Comparison of ENCODE assay signal across 13 cellular contexts in genomic region chr12:14621821-14622220, GRCh38. TPM values are rescaled to one million over a fixed set of nuclear protein-coding genes. Genes with fewer than 3 reads are reported as not detected.
A peak's percentile ranks its signal among the peaks of the same experiment; 100 is the strongest.
DNase-seq lines count a peak whose midpoint lies in the region; ATAC-seq lines count a peak whose summit lies in the region.
"Had no signal": no experiment of that assay in that cellular context is flagged by ENCODE, and none has a peak within 500 bp of the region (broad histone marks: within the 10 kb centered on the region; RNA-seq: fewer than 3 reads in every experiment).

No MANE protein-coding gene starts in this region.

- H3K9ac ChIP-seq in mesendoderm (ENCODE audit: low read length), result no peak overlapping the region

- no peaks in the 10 kb centered on the region for H3K27me3 Mint-ChIP-seq in memory B cell

- no peak overlapping the region for H4K8ac ChIP-seq in mesendoderm (ENCODE audit: low read depth, low read length)

- no peak overlapping the region for H2BK15ac ChIP-seq in mesendoderm (replicated peaks; ENCODE audit: low read depth)

- H3K4me3 Mint-ChIP-seq in memory B cell, result peak overlapping the region; percentile 32
- H3K4me3 Mint-ChIP-seq: central memory CD8-positive, alpha-beta T cell; T-helper 2 cell treated with Interferon-gamma antibody and Interleukin-4, amounts not matched to agents 5 μg/mL and 100 μg/mL, for 36 hours had no signal

- DNase-seq in memory B cell (ENCODE audit: low spot score in 2 of 2), result peak in 1 of 2 donors; percentile 33
- no peak for DNase-seq in H7
- DNase-seq in mesendoderm, result no peak
- DNase-seq in NCI-H2227 (lab: John Stamatoyannopoulos, UW; ENCODE audit: unreplicated experiment), result no peak
- DNase-seq in activated CD4-positive, alpha-beta T cell treated with anti-CD3 and anti-CD28 coated beads, Interleukin-2, amount 50 U/mL, for 48 hours, result no peak
- DNase-seq: EL, substantia nigra had no signal

- peaks cover 1% of the 10 kb centered on the region for H3K36me3 Mint-ChIP-seq in memory B cell

- H3K56ac ChIP-seq in mesendoderm (ENCODE audit: low read length), result no peak overlapping the region

- peaks cover 1% of the 10 kb centered on the region for H3K9me3 Mint-ChIP-seq in memory B cell
- H3K9me3 Mint-ChIP-seq: activated T-helper 2 cell treated with anti-CD3 and anti-CD28 coated beads, Interferon-gamma antibody, Interleukin-2, Interleukin-4, amounts not matched to agents 10 μg/mL and 5 μg/mL and 100 μg/mL, durations not matched to agents 14 hours and 24 hours and 36 hours; central memory CD8-positive, alpha-beta T cell; T-helper 2 cell treated with Interferon-gamma antibody and Interleukin-4, amounts not matched to agents 5 μg/mL and 100 μg/mL, for 36 hours had no signal

- no peak overlapping the region for H3K18ac ChIP-seq in mesendoderm (ENCODE audit: low read length)

- WGBS in mesendoderm (ENCODE audit: extremely low coverage, insufficient coverage, low lambda C conversion rate), result no CpG with 5 or more reads among the region's 3 CpGs

- peak; percentile 81 for ATAC-seq in GM18907 (IDR thresholded peaks at IDR 0.05; ENCODE audit: unreplicated experiment)
- peak; percentile 62 for ATAC-seq in GM21825 (IDR thresholded peaks at IDR 0.05; ENCODE audit: unreplicated experiment)
- ATAC-seq in HG03442 (IDR thresholded peaks at IDR 0.05; ENCODE audit: unreplicated experiment), result peak; percentile 88
- ATAC-seq in memory B cell (ENCODE audit: low read depth), result peak; percentile 96

- no peaks in the 10 kb centered on the region for H3K36me3 ChIP-seq in H7 (replicated peaks; ENCODE audit: control insufficient read depth, insufficient read depth, low read length)
- H3K36me3 ChIP-seq in mesendoderm (ENCODE audit: control insufficient read depth, insufficient read depth, low read length), result no peaks in the 10 kb centered on the region

- H2BK5ac ChIP-seq in mesendoderm (ENCODE audit: low read length), result no peak overlapping the region

- no peak overlapping the region for H3K4me2 ChIP-seq in mesendoderm (ENCODE audit: low read length)

- no peaks in the 10 kb centered on the region for H3K79me2 ChIP-seq in mesendoderm (ENCODE audit: control insufficient read depth, insufficient read depth, low read length)

- H3K27ac ChIP-seq in mesendoderm (ENCODE audit: low read depth, low read length), result no peak overlapping the region

- no peak overlapping the region for H3K4ac ChIP-seq in mesendoderm (ENCODE audit: low read depth, low read length)

- H3K27me3 ChIP-seq in H7 (ENCODE audit: control insufficient read depth, insufficient read depth, low read length) (no peaks in the 10 kb centered on the region), mesendoderm (ENCODE audit: insufficient read depth, low read length, poor library complexity) (no peaks in the 10 kb centered on the region)

- H2BK120ac ChIP-seq in mesendoderm (ENCODE audit: low read depth, low read length), result no peak overlapping the region

- no peak overlapping the region for H3K4me3 ChIP-seq in H7 (ENCODE audit: insufficient read depth, low read depth, low read length)
- no peak overlapping the region for H3K4me3 ChIP-seq in mesendoderm (ENCODE audit: low read length)

- no peaks in the 10 kb centered on the region for H3K79me1 ChIP-seq in mesendoderm (ENCODE audit: low read length)

- peak overlapping the region; percentile 87 for H3K27ac Mint-ChIP-seq in memory B cell
- H3K27ac Mint-ChIP-seq: activated T-helper 2 cell treated with anti-CD3 and anti-CD28 coated beads, Interferon-gamma antibody, Interleukin-2, Interleukin-4, amounts not matched to agents 10 μg/mL and 5 μg/mL and 100 μg/mL, durations not matched to agents 14 hours and 24 hours and 36 hours; T-helper 2 cell treated with Interferon-gamma antibody and Interleukin-4, amounts not matched to agents 5 μg/mL and 100 μg/mL, for 36 hours had no signal

- no peaks in the 10 kb centered on the region for H3K4me1 ChIP-seq in mesendoderm (ENCODE audit: control insufficient read depth, low read depth, low read length)

- H4K5ac ChIP-seq in mesendoderm (ENCODE audit: low read length), result no peak overlapping the region

- H3K23ac ChIP-seq in mesendoderm (ENCODE audit: low read length), result no peak overlapping the region

- peaks cover 20% of the 10 kb centered on the region for H3K4me1 Mint-ChIP-seq in memory B cell

- no peak overlapping the region for H2AK5ac ChIP-seq in mesendoderm (ENCODE audit: low read length)

RNA-seq across cellular contexts. Expression of gene PLBD1, which starts 54.1 kb away (rescaled TPM):
- 42.1 and 43.8 TPM in 2 replicates for total RNA-seq in H7 (2014; rRNA removed; shearing (Covaris generic))
- 71.4 TPM for polyA plus RNA-seq in mesendoderm (2013, experiment 1 of 2)
- polyA plus RNA-seq in mesendoderm (2013, experiment 2 of 2), result 74.9 TPM
- total RNA-seq: activated T-helper 2 cell treated with anti-CD3 and anti-CD28 coated beads, Interferon-gamma antibody, Interleukin-2, Interleukin-4, amounts not matched to agents 10 μg/mL and 5 μg/mL and 100 μg/mL, durations not matched to agents 14 hours and 24 hours and 36 hours had no signal
